Comparison of ENCODE assay signal across 13 cellular contexts in genomic region chr12:29253916-29254625, GRCh38.
"Had no signal": no experiment of that assay in that cellular context is flagged by ENCODE, and none has a peak within 500 bp of the region (broad histone marks: within the 10 kb centered on the region; RNA-seq: fewer than 3 reads in every experiment).

No MANE protein-coding gene starts in this region.

- DNase-seq: activated CD4-positive, CD25-positive, alpha-beta regulatory T cell treated with anti-CD3 and anti-CD28 coated beads, Interleukin-2, amount 50 U/mL, for 72 hours; activated naive CD4-positive, alpha-beta T cell treated with anti-CD3 and anti-CD28 coated beads for 36 hours; activated naive CD8-positive, alpha-beta T cell treated with anti-CD3 and anti-CD28 coated beads, Interleukin-2, amount 50 U/mL, for 24 hours; aorta; kidney glomerular epithelial cell; mesenchymal stem cell; naive thymus-derived CD8-positive, alpha-beta T cell; retina; stimulated activated CD4-positive, alpha-beta T cell treated with anti-CD3 and anti-CD28 coated beads, Interleukin-15, amount 100 ng/mL, for 24 hours; stimulated activated CD4-positive, alpha-beta T cell treated with anti-CD3 and anti-CD28 coated beads, Interleukin-4, amount 100 ng/mL, for 1 hour; stimulated activated naive CD4-positive, alpha-beta T cell treated with Interleukin-2 at 50 U/mL for 16 hours; substantia nigra; transverse colon had no signal
